In genomic region chr5:54909126-54909525, GRCh38 we compare ENCODE assay signal across 21 cellular contexts.
DNase-seq lines count a peak whose midpoint lies in the region; ATAC-seq and TF ChIP-seq lines count a peak whose summit lies in the region.
"Had no signal": no experiment of that assay in that cellular context is flagged by ENCODE, and none has a peak within 500 bp of the region (broad histone marks: within the 10 kb centered on the region; RNA-seq: fewer than 3 reads in every experiment).

No MANE protein-coding gene starts in this region.

- H3K4me1 Mint-ChIP-seq in T-helper 17 cell = no peaks in the 10 kb centered on the region
- no peaks in the 10 kb centered on the region for H3K4me1 Mint-ChIP-seq in naive thymus-derived CD8-positive, alpha-beta T cell

- no peaks in the 10 kb centered on the region for H3K9me3 Mint-ChIP-seq in naive thymus-derived CD8-positive, alpha-beta T cell

- H3K9ac ChIP-seq in mesenchymal stem cell (ENCODE audit: low read length) = peak overlapping the region; percentile 9

- no peak overlapping the region for H3K23ac ChIP-seq in mesenchymal stem cell (ENCODE audit: low read length in 2 of 2)

- H4K8ac ChIP-seq in mesenchymal stem cell (ENCODE audit: low read length) = no peak overlapping the region

- ATAC-seq in HG03521 (IDR thresholded peaks at IDR 0.05; ENCODE audit: unreplicated experiment) (no peak), T-helper 17 cell (no peak)
- no peak for ATAC-seq in naive thymus-derived CD8-positive, alpha-beta T cell
- ATAC-seq: HepG2, SK-N-SH treated with all-trans-retinoic acid at 6 μM for 48 hours had no signal

- WGBS in esophagus muscularis mucosa = 55% methylated on average over 1 of the region's 1 CpG
- 14% methylated on average over 1 of the region's 1 CpG for WGBS in mesenchymal stem cell

- H2BK15ac ChIP-seq in mesenchymal stem cell (ENCODE audit: low read depth, poor library complexity, severe bottlenecking) = no peak overlapping the region

- no peak overlapping the region for H3K4me3 ChIP-seq in AG10803 (ENCODE audit: low read length)
- H3K4me3 ChIP-seq in esophagus muscularis mucosa = no peak overlapping the region
- no peak overlapping the region for H3K4me3 ChIP-seq in mesenchymal stem cell (ENCODE audit: insufficient read depth in 1 of 2, low read depth in 1 of 2, low read length in 2 of 2)

- no peak overlapping the region for H3K4ac ChIP-seq in mesenchymal stem cell (ENCODE audit: low read depth in 1 of 2, low read length in 2 of 2)

- TF ChIP-seq CTCF in AG10803 (conservative IDR thresholded peaks at IDR 0.05; ENCODE audit: low read length) (no peak), esophagus muscularis mucosa (IDR thresholded peaks at IDR 0.05) (no peak)

- TF ChIP-seq POLR2A in esophagus muscularis mucosa (IDR thresholded peaks at IDR 0.05; ENCODE audit: low read depth) = no peak

- no peak for TF ChIP-seq EP300 in esophagus muscularis mucosa (IDR thresholded peaks at IDR 0.05)

- H3K79me1 ChIP-seq in mesenchymal stem cell (replicated peaks; ENCODE audit: low read length, poor library complexity, severe bottlenecking) = no peaks in the 10 kb centered on the region

- H3K27me3 ChIP-seq in esophagus muscularis mucosa (peaks cover 0 to 4% (median 0%) of the 10 kb centered on the region in 4 donors), mesenchymal stem cell (ENCODE audit: control insufficient read depth in 1 of 2, insufficient read depth in 1 of 2, low read length in 2 of 2) (peaks cover 0 to 25% of the 10 kb centered on the region in 2 experiments)

- H2AK5ac ChIP-seq in mesenchymal stem cell (ENCODE audit: low read length, severe bottlenecking) = no peak overlapping the region

- H3K9me3 ChIP-seq in esophagus muscularis mucosa = no peaks in the 10 kb centered on the region
- H3K9me3 ChIP-seq in mesenchymal stem cell (ENCODE audit: control insufficient read depth, low read length) = no peaks in the 10 kb centered on the region
- H3K9me3 ChIP-seq in T-helper 17 cell (ENCODE audit: control insufficient read depth, low read length, poor library complexity, severe bottlenecking) = no peaks in the 10 kb centered on the region

- H3K36me3 Mint-ChIP-seq in T-helper 17 cell (ENCODE audit: low read depth) = peaks cover 2% of the 10 kb centered on the region
- H3K36me3 Mint-ChIP-seq in naive thymus-derived CD8-positive, alpha-beta T cell = no peaks in the 10 kb centered on the region

- no peak overlapping the region for H2BK5ac ChIP-seq in mesenchymal stem cell (ENCODE audit: low read depth, low read length, poor library complexity, severe bottlenecking)

- no peak overlapping the region for H2BK120ac ChIP-seq in mesenchymal stem cell (ENCODE audit: low read depth, low read length)

- POLR2A ChIA-PET in naive thymus-derived CD8-positive, alpha-beta T cell (lab: Charles Lee) = no interaction called here

- H3K27ac ChIP-seq in esophagus muscularis mucosa (replicated peaks in 1 of 4) (no peak overlapping the region), mesenchymal stem cell (ENCODE audit: low read length, poor library complexity, severe bottlenecking) (no peak overlapping the region)
- H3K27ac ChIP-seq: C4-2B, HL-60 had no signal

- H3K4me2 ChIP-seq in mesenchymal stem cell (ENCODE audit: low read length, poor library complexity, severe bottlenecking) = no peak overlapping the region

- H3K4me3 Mint-ChIP-seq in T-helper 17 cell = no peak overlapping the region
- H3K4me3 Mint-ChIP-seq in naive thymus-derived CD8-positive, alpha-beta T cell = no peak overlapping the region

- H3K36me3 ChIP-seq in esophagus muscularis mucosa = no peaks in the 10 kb centered on the region
- no peaks in the 10 kb centered on the region for H3K36me3 ChIP-seq in mesenchymal stem cell (ENCODE audit: control insufficient read depth in 1 of 2, insufficient read depth in 2 of 2, low read depth in 1 of 2, low read length in 2 of 2)

- no peak overlapping the region for H3K27ac Mint-ChIP-seq in T-helper 17 cell
- H3K27ac Mint-ChIP-seq in naive thymus-derived CD8-positive, alpha-beta T cell = no peak overlapping the region

- H3K27me3 Mint-ChIP-seq in T-helper 17 cell = peaks cover 44% of the 10 kb centered on the region
- H3K27me3 Mint-ChIP-seq in naive thymus-derived CD8-positive, alpha-beta T cell = peaks cover 0 to 8% (median 0%) of the 10 kb centered on the region in 5 donors

- H3K4me1 ChIP-seq in esophagus muscularis mucosa (no peaks in the 10 kb centered on the region), mesenchymal stem cell (ENCODE audit: control insufficient read depth, insufficient read depth, low read depth, low read length) (no peaks in the 10 kb centered on the region)

- H2BK12ac ChIP-seq in mesenchymal stem cell (ENCODE audit: low read length in 2 of 2) = no peak overlapping the region

- H4K91ac ChIP-seq in mesenchymal stem cell (ENCODE audit: low read length) = no peak overlapping the region

- H3K18ac ChIP-seq in mesenchymal stem cell (ENCODE audit: low read depth in 1 of 2, low read length in 2 of 2) = no peak overlapping the region

- intact Hi-C loops in esophagus muscularis mucosa (cut with DNase I) = loop anchor here (5.0 kb wide), 1 partner anchor 248 kb away; no protein-coding TSS in a partner anchor

- H2AFZ ChIP-seq in mesenchymal stem cell (ENCODE audit: low read depth, low read length) = no peak overlapping the region

- peak; percentile 30 for DNase-seq in AG10803 (ENCODE audit: low read depth)
- peak; percentile 71 for DNase-seq in HCEC 1CT
- DNase-seq in esophagus muscularis mucosa (ENCODE audit: extremely low spot score) = peak; percentile 78
- DNase-seq in mesenchymal stem cell = no peak
- DNase-seq in T-helper 17 cell = no peak
- DNase-seq in naive thymus-derived CD8-positive, alpha-beta T cell = no peak
- DNase-seq: 8988T, AML-193, H7, KBM-7, NCI-H1092, NCI-H2029 treated with DMSO at 0.1 percent for 48 hours, NCI-H226, NCI-H510A treated with DMSO at 0.1 percent for 48 hours, NCI-H748 treated with DMSO at 0.1 percent for 48 hours, SIG-M5 had no signal

- no peak overlapping the region for H3K14ac ChIP-seq in mesenchymal stem cell (ENCODE audit: low read length in 2 of 2)

Comparison
In these comparisons a context has a peak if more than half of its experiments do, and no peak if none do; other contexts are left out.
1. DNase-seq: peak in AG10803 (single experiment), HCEC 1CT (single experiment) and esophagus muscularis mucosa (single experiment); none in mesenchymal stem cell (single experiment), T-helper 17 cell (0 of 3) and naive thymus-derived CD8-positive, alpha-beta T cell (0 of 10).